ENCODE assay signal across 8 cellular contexts in genomic region chr11:75563501-75563977, GRCh38. TPM values are rescaled to one million over a fixed set of nuclear protein-coding genes. Genes with fewer than 3 reads are reported as not detected.
DNase-seq lines count a peak whose midpoint lies in the region; ATAC-seq, FAIRE-seq and TF ChIP-seq lines count a peak whose summit lies in the region.

No MANE protein-coding gene starts in this region.

- H3K4me3 ChIP-seq in choroid plexus epithelial cell (ENCODE audit: low read depth, low read length): peak overlapping the region; percentile 91
- H3K4me3 ChIP-seq in muscle layer of colon (ENCODE audit: low read depth in 1 of 2, low read length in 2 of 2): peak overlapping the region; percentile 98 to 100

- peak overlapping the region; percentile 99 for H3K9ac ChIP-seq in muscle layer of colon (ENCODE audit: low read length)

- no peak for DNase-seq in stimulated activated naive CD8-positive, alpha-beta T cell treated with anti-CD3 and anti-CD28 coated beads, Interleukin-15, Interleukin-2, amounts not matched to agents 100 U/mL and 50 U/mL, for 24 hours
- no peak for DNase-seq in choroid plexus epithelial cell (ENCODE audit: low read depth)
- DNase-seq in NCI-H2107 treated with DMSO at 0.1 percent for 48 hours (lab: John Stamatoyannopoulos, UW; ENCODE audit: unreplicated experiment): no peak
- no peak for DNase-seq in frontal cortex (ENCODE audit: low spot score in 2 of 2)

- peak overlapping the region; percentile 100 for H3K27ac ChIP-seq in muscle layer of colon (ENCODE audit: low read depth, low read length)

- no peaks in the 10 kb centered on the region for H3K9me3 ChIP-seq in muscle layer of colon (ENCODE audit: low read length)

- peaks cover 82% of the 10 kb centered on the region for H3K4me1 ChIP-seq in muscle layer of colon (ENCODE audit: insufficient read depth, low read length)

- no peaks in the 10 kb centered on the region for H3K27me3 Mint-ChIP-seq in stimulated activated naive CD8-positive, alpha-beta T cell treated with anti-CD3 and anti-CD28 coated beads, Interleukin-15, Interleukin-2, amounts not matched to agents 100 ng/mL and 50 ng/mL, for 24 hours

- no peak for TF ChIP-seq CTCF in choroid plexus epithelial cell (conservative IDR thresholded peaks at IDR 0.05; ENCODE audit: low read depth, low read length)

- peaks cover 4% of the 10 kb centered on the region for H3K36me3 Mint-ChIP-seq in stimulated activated naive CD8-positive, alpha-beta T cell treated with anti-CD3 and anti-CD28 coated beads, Interleukin-15, Interleukin-2, amounts not matched to agents 100 ng/mL and 50 ng/mL, for 24 hours (ENCODE audit: low read depth)

- ATAC-seq in stimulated activated naive CD8-positive, alpha-beta T cell treated with anti-CD3 and anti-CD28 coated beads, Interleukin-15, Interleukin-2, amounts not matched to agents 100 U/mL and 50 U/mL, for 24 hours: no peak
- ATAC-seq in HG03175 (IDR thresholded peaks at IDR 0.05; ENCODE audit: unreplicated experiment) (no peak), HG03159 (IDR thresholded peaks at IDR 0.05; ENCODE audit: unreplicated experiment) (no peak)

- H3K27me3 ChIP-seq in muscle layer of colon (ENCODE audit: control insufficient read depth in 1 of 2, insufficient read depth in 2 of 2, low read length in 2 of 2): no peaks in the 10 kb centered on the region

- H3K4me3 Mint-ChIP-seq in stimulated activated naive CD8-positive, alpha-beta T cell treated with anti-CD3 and anti-CD28 coated beads, Interleukin-15, Interleukin-2, amounts not matched to agents 100 ng/mL and 50 ng/mL, for 24 hours: peak overlapping the region; percentile 99

- peaks cover 21% of the 10 kb centered on the region for H3K36me3 ChIP-seq in muscle layer of colon (ENCODE audit: insufficient read depth, low read length)

- no peaks in the 10 kb centered on the region for H3K9me3 Mint-ChIP-seq in stimulated activated naive CD8-positive, alpha-beta T cell treated with anti-CD3 and anti-CD28 coated beads, Interleukin-15, Interleukin-2, amounts not matched to agents 100 ng/mL and 50 ng/mL, for 24 hours

- H3K27ac Mint-ChIP-seq in stimulated activated naive CD8-positive, alpha-beta T cell treated with anti-CD3 and anti-CD28 coated beads, Interleukin-15, Interleukin-2, amounts not matched to agents 100 ng/mL and 50 ng/mL, for 24 hours: peak overlapping the region; percentile 99

- no peak for FAIRE-seq in frontal cortex (lab: Jason Lieb, UNC)

- peaks cover 29% of the 10 kb centered on the region for H3K4me1 Mint-ChIP-seq in stimulated activated naive CD8-positive, alpha-beta T cell treated with anti-CD3 and anti-CD28 coated beads, Interleukin-15, Interleukin-2, amounts not matched to agents 100 ng/mL and 50 ng/mL, for 24 hours (ENCODE audit: low read depth)

RNA-seq across cellular contexts. Expression of gene SERPINH1, which starts 1.5 kb away (rescaled TPM):
- total RNA-seq in frontal cortex: 20.0 TPM

RNA-seq across cellular contexts. Expression of gene GDPD5, which starts 37.8 kb away (rescaled TPM):
- 12.2 TPM for total RNA-seq in frontal cortex
